ENCODE assay signal across 9 cellular contexts in genomic region chr7:29239638-29240037, GRCh38. TPM values are rescaled to one million over a fixed set of nuclear protein-coding genes. Genes with fewer than 3 reads are reported as not detected.
DNase-seq lines count a peak whose midpoint lies in the region; ATAC-seq and TF ChIP-seq lines count a peak whose summit lies in the region.
"Had no signal": no experiment of that assay in that cellular context is flagged by ENCODE, and none has a peak within 500 bp of the region (broad histone marks: within the 10 kb centered on the region; RNA-seq: fewer than 3 reads in every experiment).

No MANE protein-coding gene starts in this region.

- no peaks in the 10 kb centered on the region for H3K9me3 ChIP-seq in DND-41 (ENCODE audit: insufficient read depth, low read length, severe bottlenecking)

- H3K9me3 Mint-ChIP-seq in naive thymus-derived CD8-positive, alpha-beta T cell, result peaks cover 0 to 2% (median 0%) of the 10 kb centered on the region in 9 donors

- no peaks in the 10 kb centered on the region for H3K36me3 Mint-ChIP-seq in naive thymus-derived CD8-positive, alpha-beta T cell

- H3K4me2 ChIP-seq in DND-41 (ENCODE audit: insufficient read depth, low read length), result no peak overlapping the region

- H3K4me3 Mint-ChIP-seq in naive thymus-derived CD8-positive, alpha-beta T cell, result no peak overlapping the region

- no peak overlapping the region for H3K4me3 ChIP-seq in DND-41 (ENCODE audit: low read depth in 1 of 2, low read length in 2 of 2)
- no peak overlapping the region for H3K4me3 ChIP-seq in fibroblast of pulmonary artery (replicated peaks; ENCODE audit: low read depth, low read length)

- H3K27me3 ChIP-seq in DND-41 (ENCODE audit: insufficient read depth, low read length, poor library complexity), result no peaks in the 10 kb centered on the region

- no peak overlapping the region for H3K9ac ChIP-seq in DND-41 (ENCODE audit: low read depth, low read length)

- peak overlapping the region in 1 of 10 donors; percentile 24 for H3K27ac Mint-ChIP-seq in naive thymus-derived CD8-positive, alpha-beta T cell

- no peak overlapping the region for H3K27ac ChIP-seq in 22Rv1
- no peak overlapping the region for H3K27ac ChIP-seq in DND-41 (ENCODE audit: low read length)

- no peaks in the 10 kb centered on the region for H3K36me3 ChIP-seq in DND-41 (ENCODE audit: insufficient read depth, low read length)

- no peaks in the 10 kb centered on the region for H4K20me1 ChIP-seq in DND-41 (ENCODE audit: insufficient read depth, low read length)

- POLR2A ChIA-PET in naive thymus-derived CD8-positive, alpha-beta T cell (lab: Charles Lee), result no interaction called here

- no peaks in the 10 kb centered on the region for H3K79me2 ChIP-seq in DND-41 (ENCODE audit: insufficient read depth, low read length)

- H3K4me1 ChIP-seq in DND-41 (ENCODE audit: insufficient read depth, low read length), result no peaks in the 10 kb centered on the region

- no peak for DNase-seq in DND-41
- peak; percentile 53 for DNase-seq in OCI-M1 (lab: John Stamatoyannopoulos, UW)
- no peak for DNase-seq in fibroblast of pulmonary artery (ENCODE audit: low read depth)
- DNase-seq in SHP77 (lab: John Stamatoyannopoulos, UW), result no peak
- no peak for DNase-seq in naive thymus-derived CD8-positive, alpha-beta T cell
- DNase-seq in NCI-H1694 treated with DMSO at 0.1 percent for 48 hours (lab: John Stamatoyannopoulos, UW), result no peak
- DNase-seq: NCI-H446 had no signal

- H2AFZ ChIP-seq in DND-41 (ENCODE audit: low read depth, low read length), result no peak overlapping the region

- peaks cover 2 to 15% (median 10%) of the 10 kb centered on the region in 4 donors for H3K4me1 Mint-ChIP-seq in naive thymus-derived CD8-positive, alpha-beta T cell

- no peak for ATAC-seq in DND-41 (ENCODE audit: insufficient read depth, low read depth)
- no peak for ATAC-seq in naive thymus-derived CD8-positive, alpha-beta T cell
- ATAC-seq in HG03025 (IDR thresholded peaks at IDR 0.05; ENCODE audit: low FRiP score, unreplicated experiment), result no peak

- peaks cover 0 to 14% (median 0%) of the 10 kb centered on the region in 5 donors for H3K27me3 Mint-ChIP-seq in naive thymus-derived CD8-positive, alpha-beta T cell

- peak; percentile 77 for TF ChIP-seq CTCF in 22Rv1 (IDR thresholded peaks at IDR 0.05)
- TF ChIP-seq CTCF in DND-41 (IDR thresholded peaks at IDR 0.05; ENCODE audit: borderline replicate concordance, extremely low read depth, low read length, poor library complexity, severe bottlenecking), result peak; percentile 32
- peak; percentile 36 for TF ChIP-seq CTCF in fibroblast of pulmonary artery (IDR thresholded peaks at IDR 0.05; ENCODE audit: low read length, missing control alignments)

RNA-seq across cellular contexts. Expression of gene CHN2, which starts 45.1 kb away (rescaled TPM):
- 1 to 10 TPM; 1.5 to 2.2 TPM for total RNA-seq in naive thymus-derived CD8-positive, alpha-beta T cell
- polyA plus RNA-seq in naive thymus-derived CD8-positive, alpha-beta T cell, result 10 to 100 TPM in 1 of 3 donors, 1 to 10 TPM in 1, under 1 TPM in 1; 0.90 to 11.1 (median 1.0) TPM
